Comparison of ENCODE assay signal across 21 cellular contexts in the genomic region with DNA sequence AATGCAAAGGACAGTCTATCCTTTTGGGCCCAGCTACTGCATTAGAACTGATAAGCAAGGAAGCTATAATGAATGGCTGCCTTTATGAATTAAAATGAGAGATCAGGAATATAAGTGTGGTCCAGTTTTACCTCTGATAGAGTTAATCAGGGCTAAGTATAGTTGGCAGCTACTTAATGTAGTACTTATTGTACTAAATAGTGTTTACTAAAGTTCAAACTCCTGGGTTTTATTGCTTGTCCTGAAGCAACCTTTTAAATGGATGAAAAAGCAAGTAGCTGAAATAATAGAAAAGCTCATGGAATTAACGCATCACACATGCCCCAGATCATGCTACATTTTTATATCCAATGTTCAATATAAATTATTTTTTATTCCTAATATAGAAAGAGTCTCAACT. TPM values are rescaled to one million over a fixed set of nuclear protein-coding genes. Genes with fewer than 3 reads are reported as not detected.
A peak's percentile ranks its signal among the peaks of the same experiment; 100 is the strongest.
DNase-seq lines count a peak whose midpoint lies in the region; ATAC-seq and TF ChIP-seq lines count a peak whose summit lies in the region.
"Had no signal": no experiment of that assay in that cellular context is flagged by ENCODE, and none has a peak within 500 bp of the region (broad histone marks: within the 10 kb centered on the region; RNA-seq: fewer than 3 reads in every experiment).

No MANE protein-coding gene starts in this region.

- peaks cover 42% of the 10 kb centered on the region for H3K79me2 ChIP-seq in Loucy (ENCODE audit: insufficient read depth, low read length)

- H3K36me3 ChIP-seq in Loucy (ENCODE audit: insufficient read depth, low read length) (no peaks in the 10 kb centered on the region), stomach (no peaks in the 10 kb centered on the region)
- H3K36me3 ChIP-seq: BE2C had no signal

- H3K9me3 ChIP-seq in Loucy (ENCODE audit: insufficient read depth, low read depth, low read length), result no peaks in the 10 kb centered on the region
- no peaks in the 10 kb centered on the region for H3K9me3 ChIP-seq in stomach
- H3K9me3 ChIP-seq: BE2C, MG63 had no signal

- peak overlapping the region; percentile 30 for H3K4me2 ChIP-seq in Loucy (ENCODE audit: low read depth, low read length, poor library complexity, severe bottlenecking)

- 0 out of 2 replicates have a peak, but pooled peaks cover 5% of the 10 kb centered on the region for H3F3A ChIP-seq in Loucy (ENCODE audit: low read depth)

- peaks cover 13% of the 10 kb centered on the region for H4K20me1 ChIP-seq in Loucy (ENCODE audit: insufficient read depth, low read length, poor library complexity, severe bottlenecking)

- intact Hi-C loops in stomach (cut with DNase I; ENCODE audit: low total_unique reads), result no loop called here

- no peak overlapping the region for H3K9ac ChIP-seq in Loucy (ENCODE audit: low read depth, low read length, poor library complexity, severe bottlenecking)

- DNase-seq in G401 (ENCODE audit: low spot score), result peak; percentile 11
- DNase-seq in cerebellar cortex (ENCODE audit: low spot score), result peak; percentile 6
- no peak for DNase-seq in stomach
- DNase-seq in mesenteric fat pad (ENCODE audit: low spot score), result no peak
- DNase-seq in HT-29 (ENCODE audit: low spot score), result no peak
- DNase-seq: BE2C, DMS153, DND-41, Kasumi-1, MG63, NCI-H1105 treated with DMSO at 0.1 percent for 48 hours, NCI-H146, NCI-H1930, NCI-H2107, NCI-H526, SHP77 had no signal

- no peaks in the 10 kb centered on the region for H3K9me2 ChIP-seq in Loucy (replicated peaks; ENCODE audit: low read depth, low read length)

- peak overlapping the region in 3 of 5 donors; percentile 9 to 44 (median 17) for H3K27ac ChIP-seq in stomach
- H3K27ac ChIP-seq: HL-60, RWPE1 had no signal

- H3K27me3 ChIP-seq in Loucy (ENCODE audit: insufficient read depth, low read length, poor library complexity, severe bottlenecking) (no peaks in the 10 kb centered on the region), stomach (no peaks in the 10 kb centered on the region)
- H3K27me3 ChIP-seq: BE2C, MG63 had no signal

- ATAC-seq in GM18907 (IDR thresholded peaks at IDR 0.05; ENCODE audit: unreplicated experiment), result no peak
- ATAC-seq: Panc1 had no signal

- H3K4me3 ChIP-seq in Loucy (ENCODE audit: low read length, poor library complexity, severe bottlenecking) (peak overlapping the region; percentile 12), stomach (no peak overlapping the region)
- H3K4me3 ChIP-seq: MG63 had no signal

- TF ChIP-seq CTCF in Loucy (conservative IDR thresholded peaks at IDR 0.05; ENCODE audit: low read length) (no peak), stomach (IDR thresholded peaks at IDR 0.05) (no peak)

- in situ Hi-C loops in G401 (cut with HindIII; ENCODE audit: low sequenced_read_pairs), result no loop called here

- H3K4me1 ChIP-seq in Loucy (ENCODE audit: insufficient read depth, low read length, poor library complexity, severe bottlenecking) (peaks cover 67% of the 10 kb centered on the region), stomach (peaks cover 8 to 91% (median 58%) of the 10 kb centered on the region in 4 donors)
- H3K4me1 ChIP-seq: BE2C had no signal

- 24 to 60% (median 43%) methylated on average over 1 of the region's 1 CpG for WGBS in stomach, 5 donors

- no peak for TF ChIP-seq POLR2A in stomach (IDR thresholded peaks at IDR 0.05)

- no peak overlapping the region for H2AFZ ChIP-seq in Loucy (ENCODE audit: low read length)

- TF ChIP-seq EP300 in stomach (IDR thresholded peaks at IDR 0.05), result no peak

RNA-seq across cellular contexts. Expression of a gene that starts 5.3 kb away (rescaled TPM):
- 20.4 and 22.2 TPM in 2 replicates for total RNA-seq in G401 (2014; rRNA removed; shearing (Covaris generic))
- total RNA-seq in stomach (100 to 1,000 TPM in 1 of 5 donors, 10 to 100 TPM in 4; 49.7 to 124 (median 52.5) TPM), mesenteric fat pad (15.5 TPM)
- 10 to 100 TPM in 1 of 3 donors, 1 to 10 TPM in 2; 7.0 to 10.2 (median 9.3) TPM for polyA plus RNA-seq in stomach
- total RNA-seq in HT-29 (2014; rRNA removed; shearing (Covaris generic)), result 13.8 and 16.6 TPM in 2 replicates

RNA-seq across cellular contexts. Expression of a gene that starts 35.1 kb away (rescaled TPM):
- 9.0 and 9.8 TPM in 2 replicates for total RNA-seq in G401 (2014; rRNA removed; shearing (Covaris generic))
- 10 to 100 TPM in 4 of 5 donors, 1 to 10 TPM in 1; 9.9 to 36.0 (median 24.3) TPM for total RNA-seq in stomach
- polyA plus RNA-seq in stomach, result 10 to 100 TPM in 2 of 3 donors, 1 to 10 TPM in 1; 9.3 to 28.9 (median 17.6) TPM
- 20.5 TPM for total RNA-seq in mesenteric fat pad
- total RNA-seq in HT-29 (2014; rRNA removed; shearing (Covaris generic)), result 7.1 and 8.9 TPM in 2 replicates

Comparison
In these comparisons a context has a peak if more than half of its experiments do, and no peak if none do; other contexts are left out.
1. DNase-seq: peak in G401 (single experiment) and cerebellar cortex (single experiment); none in stomach (single experiment), mesenteric fat pad (single experiment) and HT-29 (single experiment).